In the genomic region with DNA sequence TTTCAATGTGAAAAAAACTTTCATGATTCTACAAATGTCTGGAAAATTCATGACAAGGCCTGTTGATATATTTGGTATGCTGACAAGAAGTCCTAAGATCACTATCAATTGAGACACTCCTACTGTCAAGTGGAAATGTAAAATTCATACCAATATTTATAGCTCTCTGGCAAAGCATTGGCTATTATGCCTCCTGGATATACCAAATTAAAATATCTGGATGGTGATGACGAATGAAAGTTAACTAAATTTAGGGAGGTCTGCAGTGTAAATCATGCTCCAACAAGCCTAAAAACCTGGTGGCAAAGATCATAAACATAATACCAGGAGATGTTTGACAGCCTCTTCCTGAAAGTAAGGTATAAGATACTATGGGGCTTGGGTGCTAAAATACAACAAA, we compare ENCODE assay signal across 22 cellular contexts. TPM values are rescaled to one million over a fixed set of nuclear protein-coding genes. Genes with fewer than 3 reads are reported as not detected.
DNase-seq lines count a peak whose midpoint lies in the region; ATAC-seq, FAIRE-seq and TF ChIP-seq lines count a peak whose summit lies in the region.
"Had no signal": no experiment of that assay in that cellular context is flagged by ENCODE, and none has a peak within 500 bp of the region (broad histone marks: within the 10 kb centered on the region; RNA-seq: fewer than 3 reads in every experiment).

No MANE protein-coding gene starts in this region.

- H3K9ac ChIP-seq in keratinocyte (ENCODE audit: control insufficient read depth, extremely low read depth, insufficient read depth, low read length), result no peak overlapping the region
- H3K9ac ChIP-seq: BLaER1 had no signal

- intact Hi-C loops in naive thymus-derived CD4-positive, alpha-beta T cell (cut with micrococcal nuclease), result no loop called here

- no peak overlapping the region for H3K27ac Mint-ChIP-seq in naive thymus-derived CD4-positive, alpha-beta T cell
- H3K27ac Mint-ChIP-seq: CD14-positive monocyte; CD4-positive, alpha-beta memory T cell; CD4-positive, CD25-positive, alpha-beta regulatory T cell had no signal

- ATAC-seq in SK-N-SH treated with all-trans-retinoic acid at 6 μM for 48 hours, result peak; percentile 59; the same call in 2 of the 3 replicates
- ATAC-seq in naive thymus-derived CD4-positive, alpha-beta T cell, result no peak

- no peaks in the 10 kb centered on the region for H3K27me3 ChIP-seq in keratinocyte (ENCODE audit: control insufficient read depth, extremely low read depth, insufficient read depth, low read length)
- H3K27me3 ChIP-seq in naive thymus-derived CD4-positive, alpha-beta T cell (ENCODE audit: control insufficient read depth in 2 of 2, insufficient read depth in 2 of 2, low read length in 2 of 2), result no peaks in the 10 kb centered on the region
- H3K27me3 ChIP-seq: BE2C, BLaER1 had no signal

- H3K9me1 ChIP-seq in keratinocyte (ENCODE audit: control insufficient read depth, extremely low read depth, insufficient read depth, low read length), result no peaks in the 10 kb centered on the region

- H3K4me1 Mint-ChIP-seq in naive thymus-derived CD4-positive, alpha-beta T cell, result no peaks in the 10 kb centered on the region
- H3K4me1 Mint-ChIP-seq: CD14-positive monocyte; CD4-positive, alpha-beta memory T cell; CD4-positive, CD25-positive, alpha-beta regulatory T cell had no signal

- H2AFZ ChIP-seq in keratinocyte (ENCODE audit: control insufficient read depth, low read length), result peak overlapping the region; percentile 10

- peak; percentile 20 for FAIRE-seq in keratinocyte (lab: Jason Lieb, UNC)
- FAIRE-seq: A204.1, G401.6, GM12891, GM19239 had no signal

- peak overlapping the region; percentile 32 for H3K4me2 ChIP-seq in keratinocyte (ENCODE audit: control insufficient read depth, extremely low read depth, insufficient read depth, low read depth, low read length)
- H3K4me2 ChIP-seq: BLaER1 had no signal

- H3K27ac ChIP-seq in keratinocyte (ENCODE audit: control insufficient read depth, insufficient read depth, low read length), result no peak overlapping the region
- no peak overlapping the region for H3K27ac ChIP-seq in naive thymus-derived CD4-positive, alpha-beta T cell (ENCODE audit: low read depth, low read length)
- H3K27ac ChIP-seq: BLaER1 had no signal

- H3K79me2 ChIP-seq in keratinocyte (ENCODE audit: control insufficient read depth, insufficient read depth, low read length), result no peaks in the 10 kb centered on the region

- peaks cover 0 to 5% (median 0%) of the 10 kb centered on the region in 11 donors for H3K9me3 Mint-ChIP-seq in naive thymus-derived CD4-positive, alpha-beta T cell

- H3K27me3 Mint-ChIP-seq in naive thymus-derived CD4-positive, alpha-beta T cell, result no peaks in the 10 kb centered on the region
- H3K27me3 Mint-ChIP-seq: CD4-positive, alpha-beta memory T cell; CD4-positive, CD25-positive, alpha-beta regulatory T cell had no signal

- H4K20me1 ChIP-seq in keratinocyte (ENCODE audit: control insufficient read depth, extremely low read depth, insufficient read depth, low read length), result no peaks in the 10 kb centered on the region
- H4K20me1 ChIP-seq: BLaER1 had no signal

- H3K9me3 ChIP-seq in keratinocyte (ENCODE audit: control insufficient read depth, low read depth, low read length), result no peaks in the 10 kb centered on the region
- no peaks in the 10 kb centered on the region for H3K9me3 ChIP-seq in naive thymus-derived CD4-positive, alpha-beta T cell (ENCODE audit: control insufficient read depth in 2 of 3, low read length in 3 of 3)
- H3K9me3 ChIP-seq: BE2C, Caco-2 had no signal

- H3K4me1 ChIP-seq in keratinocyte (ENCODE audit: control insufficient read depth, extremely low read depth, insufficient read depth, low read length), result peaks cover 20% of the 10 kb centered on the region
- no peaks in the 10 kb centered on the region for H3K4me1 ChIP-seq in naive thymus-derived CD4-positive, alpha-beta T cell (ENCODE audit: control insufficient read depth in 2 of 2, insufficient read depth in 2 of 2, low read length in 2 of 2)
- H3K4me1 ChIP-seq: BE2C, BLaER1, Caco-2 had no signal

- H3K4me3 Mint-ChIP-seq in naive thymus-derived CD4-positive, alpha-beta T cell, result no peak overlapping the region
- H3K4me3 Mint-ChIP-seq: CD14-positive monocyte; CD4-positive, alpha-beta memory T cell; CD4-positive, CD25-positive, alpha-beta regulatory T cell had no signal

- POLR2A ChIA-PET in naive thymus-derived CD4-positive, alpha-beta T cell (lab: Charles Lee), result no interaction called here

- CTCF ChIA-PET in naive thymus-derived CD4-positive, alpha-beta T cell (lab: Charles Lee), result no interaction called here

- TF ChIP-seq CTCF in keratinocyte (optimal IDR thresholded peaks at IDR 0.05 in 1 of 3, IDR thresholded peaks at IDR 0.05 in 1 of 3, conservative IDR thresholded peaks at IDR 0.05 in 1 of 3; ENCODE audit: extremely low read depth in 1 of 3, insufficient read depth in 2 of 3, low read length in 3 of 3), result no peak

- no peaks in the 10 kb centered on the region for H3K36me3 ChIP-seq in keratinocyte (ENCODE audit: control insufficient read depth in 2 of 2, extremely low read depth in 1 of 2, insufficient read depth in 2 of 2, low read length in 2 of 2)
- H3K36me3 ChIP-seq in naive thymus-derived CD4-positive, alpha-beta T cell (ENCODE audit: control insufficient read depth in 2 of 3, insufficient read depth in 3 of 3, low read length in 3 of 3), result no peaks in the 10 kb centered on the region
- H3K36me3 ChIP-seq: BE2C, BLaER1 had no signal

- dilution Hi-C loops in keratinocyte (cut with MboI; ENCODE audit: extremely low pct_ligation_motif_present, low sequenced_read_pairs), result no loop called here

- H3K4me3 ChIP-seq in keratinocyte (ENCODE audit: control insufficient read depth in 2 of 3, extremely low read depth in 1 of 3, insufficient read depth in 2 of 3, low read depth in 1 of 3, low read length in 3 of 3), result no peak overlapping the region
- H3K4me3 ChIP-seq in naive thymus-derived CD4-positive, alpha-beta T cell (ENCODE audit: low read length), result no peak overlapping the region
- H3K4me3 ChIP-seq: BLaER1 had no signal

- no peaks in the 10 kb centered on the region for H3K36me3 Mint-ChIP-seq in naive thymus-derived CD4-positive, alpha-beta T cell
- H3K36me3 Mint-ChIP-seq: CD14-positive monocyte; CD4-positive, alpha-beta memory T cell; CD4-positive, CD25-positive, alpha-beta regulatory T cell had no signal

- DNase-seq in SK-N-DZ (ENCODE audit: low spot score) (peak; percentile 58), keratinocyte (ENCODE audit: low read depth, low spot score) (no peak), activated gamma-delta T cell treated with Interleukin-2 at 50 U/mL for 16 hours (no peak)
- no peak for DNase-seq in activated CD4-positive, alpha-beta T cell treated with anti-CD3 and anti-CD28 coated beads for 48 hours
- DNase-seq in naive thymus-derived CD4-positive, alpha-beta T cell, result no peak
- DNase-seq: 8988T; ACHN; BE2C; C1 segment of cervical spinal cord; Caco-2; Calu3; CD4-positive, alpha-beta memory T cell; CD4-positive, CD25-positive, alpha-beta regulatory T cell; DMS79 treated with DMSO at 0.1 percent for 48 hours; GF-D8 had no signal

TF ChIP-seq in SK-N-SH treated with all-trans-retinoic acid at 6 μM for 48 hours, 23 proteins besides CTCF, POLR2A, EP300 and RAD21 (continues in another document):
- TF ChIP-seq, protein P1, sequence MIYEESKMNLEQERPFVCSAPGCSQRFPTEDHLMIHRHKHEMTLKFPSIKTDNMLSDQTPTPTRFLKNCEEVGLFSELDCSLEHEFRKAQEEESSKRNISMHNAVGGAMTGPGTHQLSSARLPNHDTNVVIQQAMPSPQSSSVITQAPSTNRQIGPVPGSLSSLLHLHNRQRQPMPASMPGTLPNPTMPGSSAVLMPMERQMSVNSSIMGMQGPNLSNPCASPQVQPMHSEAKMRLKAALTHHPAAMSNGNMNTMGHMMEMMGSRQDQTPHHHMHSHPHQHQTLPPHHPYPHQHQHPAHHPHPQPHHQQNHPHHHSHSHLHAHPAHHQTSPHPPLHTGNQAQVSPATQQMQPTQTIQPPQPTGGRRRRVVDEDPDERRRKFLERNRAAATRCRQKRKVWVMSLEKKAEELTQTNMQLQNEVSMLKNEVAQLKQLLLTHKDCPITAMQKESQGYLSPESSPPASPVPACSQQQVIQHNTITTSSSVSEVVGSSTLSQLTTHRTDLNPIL (CRISPR knock-in tag; IDR thresholded peaks at IDR 0.05; ENCODE audit: low read depth), result peak; percentile 89
- TF ChIP-seq SNAI2 (CRISPR knock-in tag; IDR thresholded peaks at IDR 0.05) (0 out of 2 replicates have a peak, but pooled peaks have one; percentile 16), ZFP3 (CRISPR knock-in tag; IDR thresholded peaks at IDR 0.05) (0 out of 2 replicates have a peak, but pooled peaks have one; percentile 29), ZNF565 (CRISPR knock-in tag; conservative IDR thresholded peaks at IDR 0.05; ENCODE audit: low read depth) (no peak)
- TF ChIP-seq, protein P2, sequence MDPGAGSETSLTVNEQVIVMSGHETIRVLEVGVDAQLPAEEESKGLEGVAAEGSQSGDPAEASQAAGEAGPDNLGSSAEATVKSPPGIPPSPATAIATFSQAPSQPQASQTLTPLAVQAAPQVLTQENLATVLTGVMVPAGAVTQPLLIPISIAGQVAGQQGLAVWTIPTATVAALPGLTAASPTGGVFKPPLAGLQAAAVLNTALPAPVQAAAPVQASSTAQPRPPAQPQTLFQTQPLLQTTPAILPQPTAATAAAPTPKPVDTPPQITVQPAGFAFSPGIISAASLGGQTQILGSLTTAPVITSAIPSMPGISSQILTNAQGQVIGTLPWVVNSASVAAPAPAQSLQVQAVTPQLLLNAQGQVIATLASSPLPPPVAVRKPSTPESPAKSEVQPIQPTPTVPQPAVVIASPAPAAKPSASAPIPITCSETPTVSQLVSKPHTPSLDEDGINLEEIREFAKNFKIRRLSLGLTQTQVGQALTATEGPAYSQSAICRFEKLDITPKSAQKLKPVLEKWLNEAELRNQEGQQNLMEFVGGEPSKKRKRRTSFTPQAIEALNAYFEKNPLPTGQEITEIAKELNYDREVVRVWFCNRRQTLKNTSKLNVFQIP (CRISPR knock-in tag; IDR thresholded peaks at IDR 0.05; ENCODE audit: borderline replicate concordance, low read depth), result no peak

RNA-seq across cellular contexts. Expression of a gene that starts 41.1 kb away (rescaled TPM):
- 51.4 and 55.2 TPM in 2 replicates for polyA plus RNA-seq in SK-N-DZ (2014; cell fraction: cytosol; rRNA removed)
- polyA plus RNA-seq in SK-N-DZ (2014; cell fraction: nucleus; rRNA removed), result 53.5 and 64.8 TPM in 2 replicates
- polyA plus RNA-seq in keratinocyte, result 9.7 to 19.3 TPM (median 13.2 TPM) in 3 replicates
- 15.2 TPM for polyA plus RNA-seq in keratinocyte (2011; ENCODE audit: low read depth)
- 6.2 and 11.5 TPM in 2 replicates for polyA plus RNA-seq in keratinocyte (2011; cell fraction: cytosol; rRNA removed)
- 16.8 and 21.7 TPM in 2 replicates for polyA plus RNA-seq in keratinocyte (2011; cell fraction: nucleus; rRNA removed)
- polyA plus RNA-seq in keratinocyte (2012; ENCODE audit: low replicate concordance), result 7.7 and 10.6 TPM in 2 replicates
- 21.7 to 71.7 TPM (median 44.2 TPM) in 3 replicates for polyA minus RNA-seq in keratinocyte
- polyA minus RNA-seq in keratinocyte (2011; cell fraction: cytosol; rRNA and poly(A)+ RNA removed), result 8.4 TPM
- polyA minus RNA-seq in keratinocyte (2011; cell fraction: nucleus; rRNA and poly(A)+ RNA removed), result 25.2 and 55.2 TPM in 2 replicates
- 10 to 100 TPM in 1 of 5 experiments, 1 to 10 TPM in 4; 2.3 to 21.8 (median 2.6) TPM for total RNA-seq in naive thymus-derived CD4-positive, alpha-beta T cell
- polyA plus RNA-seq in naive thymus-derived CD4-positive, alpha-beta T cell, result 1 to 10 TPM in 1 of 2 donors, under 1 TPM in 1; 0.94 to 3.0 TPM
